Comparison of ENCODE assay signal across 8 cellular contexts in genomic region chr19:46856062-46857022, GRCh38. TPM values are rescaled to one million over a fixed set of nuclear protein-coding genes. Genes with fewer than 3 reads are reported as not detected.
DNase-seq lines count a peak whose midpoint lies in the region; ATAC-seq lines count a peak whose summit lies in the region.

No MANE protein-coding gene starts in this region.

- peak overlapping the region; percentile 22 for H3K4me3 ChIP-seq in HAP-1
- H3K4me3 ChIP-seq in urinary bladder (ENCODE audit: low read depth, low read length): no peak overlapping the region

- intact Hi-C loops in left ventricle myocardium superior (cut with micrococcal nuclease): loop anchor here (5.0 kb wide), 1 partner anchor 136 kb away; no protein-coding TSS in a partner anchor

- DNase-seq in DMS79 (lab: John Stamatoyannopoulos, UW): peak; percentile 92
- DNase-seq in HAP-1 (ENCODE audit: low spot score in 2 of 2): peak; percentile 98
- DNase-seq in NCI-H1417 treated with DMSO at 0.1 percent for 48 hours (lab: John Stamatoyannopoulos, UW): peak; percentile 74
- DNase-seq in T-helper 2 cell: peak; percentile 78 to 96 (median 89)
- DNase-seq in left ventricle myocardium superior: peak; percentile 98
- DNase-seq in pulmonary artery endothelial cell (ENCODE audit: low read depth, low spot score): peak; percentile 83

- H3K27ac ChIP-seq in angular gyrus (ENCODE audit: low read depth, low read length): peak overlapping the region; percentile 94
- H3K27ac ChIP-seq in urinary bladder (ENCODE audit: low read depth): peak overlapping the region; percentile 81

- in situ Hi-C loops in HAP-1 (cut with MboI; ENCODE audit: low sequenced_read_pairs): no loop called here

- H3K27me3 ChIP-seq in HAP-1 (ENCODE audit: low read depth): no peaks in the 10 kb centered on the region

- ATAC-seq in left ventricle myocardium superior: peak; percentile 65

- 5% methylated on average over 41 of the region's 41 CpGs for WGBS in urinary bladder

- H3K36me3 ChIP-seq in HAP-1 (replicated peaks) (no peaks in the 10 kb centered on the region), urinary bladder (ENCODE audit: insufficient read depth) (no peaks in the 10 kb centered on the region)

- H3K4me1 ChIP-seq in HAP-1 (peaks cover 12% of the 10 kb centered on the region), urinary bladder (ENCODE audit: insufficient read depth) (no peaks in the 10 kb centered on the region)

- no peaks in the 10 kb centered on the region for H3K9me3 ChIP-seq in HAP-1

RNA-seq across cellular contexts. Expression of gene ARHGAP35, which starts 4.5 kb away (rescaled TPM):
- 69.7 TPM for total RNA-seq in left ventricle myocardium superior
- 21.4 and 30.5 TPM in 2 replicates for total RNA-seq in pulmonary artery endothelial cell
- total RNA-seq in urinary bladder: 33.0 TPM
- polyA plus RNA-seq in urinary bladder: 28.3 TPM

RNA-seq across cellular contexts. Expression of gene AP2S1, which starts 5.7 kb away (rescaled TPM):
- total RNA-seq in left ventricle myocardium superior (85.2 TPM), pulmonary artery endothelial cell (149 and 203 TPM in 2 replicates), urinary bladder (43.5 TPM)
- 117 TPM for polyA plus RNA-seq in urinary bladder
